ENCODE assay signal across 9 cellular contexts in the genomic region with DNA sequence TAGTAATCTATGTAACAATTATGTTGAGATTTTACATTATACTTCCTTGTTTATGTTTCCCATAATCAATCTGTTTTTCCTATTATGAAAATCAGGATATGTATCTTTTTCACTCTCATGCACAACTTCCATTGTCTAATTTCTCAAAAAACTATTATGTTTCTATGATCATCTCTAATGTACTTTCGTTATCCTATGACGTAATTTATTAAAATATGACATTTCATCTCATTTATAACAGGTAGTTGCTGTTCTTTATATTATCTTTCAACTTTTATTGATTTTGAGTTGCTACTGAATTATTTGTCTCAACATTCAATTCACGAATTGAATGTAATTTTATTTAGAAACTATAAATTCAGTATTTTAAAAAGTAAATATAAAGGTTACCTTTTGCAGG.
"Had no signal": no experiment of that assay in that cellular context is flagged by ENCODE, and none has a peak within 500 bp of the region (broad histone marks: within the 10 kb centered on the region; RNA-seq: fewer than 3 reads in every experiment).

No MANE protein-coding gene starts in this region.

- H3K4me1 Mint-ChIP-seq: GM23338, IgD-negative memory B cell had no signal

- H3K27ac ChIP-seq: KMS-11 had no signal

- H3K27me3 Mint-ChIP-seq: IgD-negative memory B cell had no signal

- ATAC-seq: GM23338, HCT116 had no signal

- H3K36me3 Mint-ChIP-seq: IgD-negative memory B cell had no signal

- H2AFZ ChIP-seq: GM23338 had no signal

- H3K9ac ChIP-seq: KMS-11 had no signal

- DNase-seq: H7, KBM-7 had no signal

- FAIRE-seq: H1, HTR-8/SVneo had no signal

- H3K27ac Mint-ChIP-seq: GM23338, IgD-negative memory B cell had no signal

- H3K36me3 ChIP-seq: HAP-1 had no signal

- H3K9me3 Mint-ChIP-seq: GM23338 had no signal

- H3K9me3 ChIP-seq: HAP-1 had no signal

- H3K4me3 ChIP-seq: GM23338, HAP-1 had no signal

- H3K4me2 ChIP-seq: GM23338, KMS-11 had no signal

- H3K4me1 ChIP-seq: HAP-1 had no signal

- H3K4me3 Mint-ChIP-seq: GM23338, IgD-negative memory B cell had no signal
